In genomic region chr5:32387841-32388240, GRCh38 we compare ENCODE assay signal across 24 cellular contexts. TPM values are rescaled to one million over a fixed set of nuclear protein-coding genes. Genes with fewer than 3 reads are reported as not detected.
DNase-seq lines count a peak whose midpoint lies in the region; ATAC-seq and TF ChIP-seq lines count a peak whose summit lies in the region.
"Had no signal": no experiment of that assay in that cellular context is flagged by ENCODE, and none has a peak within 500 bp of the region (broad histone marks: within the 10 kb centered on the region; RNA-seq: fewer than 3 reads in every experiment).

No MANE protein-coding gene starts in this region.

- no peaks in the 10 kb centered on the region for H3K27me3 ChIP-seq in gastroesophageal sphincter
- H3K27me3 ChIP-seq: BE2C, gastrocnemius medialis, hepatocyte, tibial nerve had no signal

- POLR2A ChIA-PET in activated CD4-positive, alpha-beta memory T cell treated with anti-CD3 and anti-CD28 coated beads for 36 hours (lab: Charles Lee), result interaction anchor here (2.0 kb wide), 1 partner anchor 57 kb away, joined by 5 read pairs; the partner anchor contains the start of gene ZFR
- POLR2A ChIA-PET in activated CD4-positive, alpha-beta memory T cell treated with anti-CD3 and anti-CD28 coated beads, Interleukin-2, amount 10 ng/mL, durations not matched to agents 7 days and 5 days (lab: Charles Lee), result no interaction called here
- POLR2A ChIA-PET in activated CD8-positive, alpha-beta T cell treated with anti-CD3 and anti-CD28 coated beads, Interleukin-2, amount 10 ng/mL, durations not matched to agents 7 days and 5 days (lab: Charles Lee), result interaction anchor here (0.6 kb wide), 1 partner anchor 139 kb away, joined by 3 read pairs; no protein-coding TSS in a partner anchor

- DNase-seq in activated CD4-positive, alpha-beta memory T cell treated with anti-CD3 and anti-CD28 coated beads for 36 hours, result no peak
- DNase-seq in activated CD4-positive, alpha-beta memory T cell treated with anti-CD3 and anti-CD28 coated beads, Interleukin-2, amount 10 ng/mL, durations not matched to agents 7 days and 5 days, result no peak
- DNase-seq in SK-N-MC (ENCODE audit: low read depth, low spot score), result no peak
- peak; percentile 37 for DNase-seq in superior temporal gyrus (ENCODE audit: extremely low spot score)
- DNase-seq in activated CD8-positive, alpha-beta T cell treated with anti-CD3 and anti-CD28 coated beads, Interleukin-2, amount 10 ng/mL, durations not matched to agents 7 days and 5 days, result no peak
- no peak for DNase-seq in DMS53 treated with DMSO at 0.1 percent for 48 hours (lab: John Stamatoyannopoulos, UW; ENCODE audit: unreplicated experiment)
- no peak for DNase-seq in 8988T
- DNase-seq: activated CD4-positive, alpha-beta T cell treated with anti-CD3 and anti-CD28 coated beads, Interleukin-2, amount 50 U/mL, for 1 hour; BE2C; cortex of kidney; gastrocnemius medialis; left cardiac atrium; NCI-H1436 treated with DMSO at 0.1 percent for 48 hours; NCI-H446 treated with DMSO at 0.1 percent for 48 hours; occipital lobe; PC-9; stimulated activated naive CD8-positive, alpha-beta T cell treated with anti-CD3 and anti-CD28 coated beads, Interleukin-15, Interleukin-2, amounts not matched to agents 100 U/mL and 50 U/mL, for 24 hours had no signal

- H3K27ac ChIP-seq in SK-N-MC (peak overlapping the region; percentile 77), gastroesophageal sphincter (peak overlapping the region; percentile 5 to 59 (median 27))
- H3K27ac ChIP-seq: hepatocyte, PC-9 had no signal

- no peaks in the 10 kb centered on the region for H3K9me3 Mint-ChIP-seq in activated CD4-positive, alpha-beta memory T cell treated with anti-CD3 and anti-CD28 coated beads for 36 hours
- H3K9me3 Mint-ChIP-seq in activated CD4-positive, alpha-beta memory T cell treated with anti-CD3 and anti-CD28 coated beads, Interleukin-2, amount 10 ng/mL, durations not matched to agents 7 days and 5 days, result no peaks in the 10 kb centered on the region
- no peaks in the 10 kb centered on the region for H3K9me3 Mint-ChIP-seq in activated CD8-positive, alpha-beta T cell treated with anti-CD3 and anti-CD28 coated beads, Interleukin-2, amount 10 ng/mL, durations not matched to agents 7 days and 5 days (ENCODE audit: insufficient read depth)
- H3K9me3 Mint-ChIP-seq: activated naive CD4-positive, alpha-beta T cell treated with anti-CD3 and anti-CD28 coated beads, Interleukin-2, amount 50 U/mL, for 24 hours; memory B cell; WTC11 had no signal

- TF ChIP-seq POLR2A in gastroesophageal sphincter (IDR thresholded peaks at IDR 0.05), result no peak

- H3K4me3 ChIP-seq in SK-N-MC (peak overlapping the region; percentile 12; the same call in 1 of the 2 replicates), gastroesophageal sphincter (no peak overlapping the region)
- H3K4me3 ChIP-seq: gastrocnemius medialis, hepatocyte, PC-9, tibial nerve had no signal

- no peak for TF ChIP-seq EP300 in gastroesophageal sphincter (IDR thresholded peaks at IDR 0.05)

- H3K4me1 Mint-ChIP-seq in activated CD4-positive, alpha-beta memory T cell treated with anti-CD3 and anti-CD28 coated beads for 36 hours (ENCODE audit: low read depth), result peaks cover 17% of the 10 kb centered on the region
- H3K4me1 Mint-ChIP-seq in activated CD4-positive, alpha-beta memory T cell treated with anti-CD3 and anti-CD28 coated beads, Interleukin-2, amount 10 ng/mL, durations not matched to agents 7 days and 5 days, result peaks cover 10% of the 10 kb centered on the region
- no peaks in the 10 kb centered on the region for H3K4me1 Mint-ChIP-seq in activated CD8-positive, alpha-beta T cell treated with anti-CD3 and anti-CD28 coated beads, Interleukin-2, amount 10 ng/mL, durations not matched to agents 7 days and 5 days (ENCODE audit: low read depth)
- H3K4me1 Mint-ChIP-seq: memory B cell, WTC11 had no signal

- intact Hi-C loops in activated CD4-positive, alpha-beta memory T cell treated with anti-CD3 and anti-CD28 coated beads for 36 hours (cut with micrococcal nuclease), result loop anchor here (1.0 to 5.0 kb wide), 2 partner anchors 55 to 209 kb away; no protein-coding TSS in a partner anchor

- H3K36me3 Mint-ChIP-seq in activated CD4-positive, alpha-beta memory T cell treated with anti-CD3 and anti-CD28 coated beads for 36 hours, result peaks cover 55% of the 10 kb centered on the region
- peaks cover 63% of the 10 kb centered on the region for H3K36me3 Mint-ChIP-seq in activated CD4-positive, alpha-beta memory T cell treated with anti-CD3 and anti-CD28 coated beads, Interleukin-2, amount 10 ng/mL, durations not matched to agents 7 days and 5 days (ENCODE audit: low read depth)
- peaks cover 50% of the 10 kb centered on the region for H3K36me3 Mint-ChIP-seq in activated CD8-positive, alpha-beta T cell treated with anti-CD3 and anti-CD28 coated beads, Interleukin-2, amount 10 ng/mL, durations not matched to agents 7 days and 5 days (ENCODE audit: low read depth)

- TF ChIP-seq CTCF in gastroesophageal sphincter (IDR thresholded peaks at IDR 0.05), result no peak

- H3K4me3 Mint-ChIP-seq in activated CD4-positive, alpha-beta memory T cell treated with anti-CD3 and anti-CD28 coated beads for 36 hours, result no peak overlapping the region
- H3K4me3 Mint-ChIP-seq in activated CD4-positive, alpha-beta memory T cell treated with anti-CD3 and anti-CD28 coated beads, Interleukin-2, amount 10 ng/mL, durations not matched to agents 7 days and 5 days, result no peak overlapping the region
- no peak overlapping the region for H3K4me3 Mint-ChIP-seq in activated CD8-positive, alpha-beta T cell treated with anti-CD3 and anti-CD28 coated beads, Interleukin-2, amount 10 ng/mL, durations not matched to agents 7 days and 5 days
- H3K4me3 Mint-ChIP-seq: activated naive CD4-positive, alpha-beta T cell treated with anti-CD3 and anti-CD28 coated beads, Interleukin-2, amount 50 U/mL, for 24 hours; memory B cell; WTC11 had no signal

- peaks cover 0 to 32% (median 2%) of the 10 kb centered on the region in 3 donors for H3K4me1 ChIP-seq in gastroesophageal sphincter
- H3K4me1 ChIP-seq: BE2C, gastrocnemius medialis had no signal

- peak overlapping the region; percentile 2 for H3K9ac ChIP-seq in SK-N-MC (ENCODE audit: insufficient read length)

- H3K27me3 Mint-ChIP-seq in activated CD4-positive, alpha-beta memory T cell treated with anti-CD3 and anti-CD28 coated beads for 36 hours, result no peaks in the 10 kb centered on the region
- H3K27me3 Mint-ChIP-seq in activated CD4-positive, alpha-beta memory T cell treated with anti-CD3 and anti-CD28 coated beads, Interleukin-2, amount 10 ng/mL, durations not matched to agents 7 days and 5 days, result no peaks in the 10 kb centered on the region
- no peaks in the 10 kb centered on the region for H3K27me3 Mint-ChIP-seq in activated CD8-positive, alpha-beta T cell treated with anti-CD3 and anti-CD28 coated beads, Interleukin-2, amount 10 ng/mL, durations not matched to agents 7 days and 5 days (ENCODE audit: low read depth)
- H3K27me3 Mint-ChIP-seq: activated naive CD4-positive, alpha-beta T cell treated with anti-CD3 and anti-CD28 coated beads, Interleukin-2, amount 50 U/mL, for 24 hours; memory B cell had no signal

- H3K9me3 ChIP-seq in SK-N-MC (ENCODE audit: low read depth, low read length), result no peaks in the 10 kb centered on the region
- no peaks in the 10 kb centered on the region for H3K9me3 ChIP-seq in gastroesophageal sphincter
- H3K9me3 ChIP-seq: BE2C, gastrocnemius medialis, tibial nerve had no signal

- H3K27ac Mint-ChIP-seq in activated CD4-positive, alpha-beta memory T cell treated with anti-CD3 and anti-CD28 coated beads for 36 hours, result peak overlapping the region; percentile 81
- H3K27ac Mint-ChIP-seq in activated CD4-positive, alpha-beta memory T cell treated with anti-CD3 and anti-CD28 coated beads, Interleukin-2, amount 10 ng/mL, durations not matched to agents 7 days and 5 days, result no peak overlapping the region
- H3K27ac Mint-ChIP-seq in activated CD8-positive, alpha-beta T cell treated with anti-CD3 and anti-CD28 coated beads, Interleukin-2, amount 10 ng/mL, durations not matched to agents 7 days and 5 days, result no peak overlapping the region
- H3K27ac Mint-ChIP-seq: activated naive CD4-positive, alpha-beta T cell treated with anti-CD3 and anti-CD28 coated beads, Interleukin-2, amount 50 U/mL, for 24 hours; memory B cell; WTC11 had no signal

- CTCF ChIA-PET in activated CD4-positive, alpha-beta memory T cell treated with anti-CD3 and anti-CD28 coated beads for 36 hours (lab: Charles Lee), result interaction anchor here (1.0 to 1.5 kb wide), 6 partner anchors 9 to 206 kb away, joined by 3 to 7 read pairs (median 3); no protein-coding TSS in a partner anchor
- CTCF ChIA-PET in activated CD4-positive, alpha-beta memory T cell treated with anti-CD3 and anti-CD28 coated beads, Interleukin-2, amount 10 ng/mL, durations not matched to agents 7 days and 5 days (lab: Charles Lee), result interaction anchor here (0.8 to 2.0 kb wide), 7 partner anchors 9 to 225 kb away, joined by 3 to 8 read pairs (median 3); no protein-coding TSS in a partner anchor
- CTCF ChIA-PET in activated CD8-positive, alpha-beta T cell treated with anti-CD3 and anti-CD28 coated beads, Interleukin-2, amount 10 ng/mL, durations not matched to agents 7 days and 5 days (lab: Charles Lee), result interaction anchor here (1.2 to 1.4 kb wide), 2 partner anchors 10 to 156 kb away, joined by 3 to 4 read pairs; no protein-coding TSS in a partner anchor

- ATAC-seq in gastroesophageal sphincter, result no peak
- no peak for ATAC-seq in activated CD8-positive, alpha-beta T cell treated with anti-CD3 and anti-CD28 coated beads, Interleukin-2, amount 10 ng/mL, durations not matched to agents 7 days and 5 days
- ATAC-seq: gastrocnemius medialis; Right ventricle myocardium inferior; stimulated activated naive CD8-positive, alpha-beta T cell treated with anti-CD3 and anti-CD28 coated beads, Interleukin-15, Interleukin-2, amounts not matched to agents 100 U/mL and 50 U/mL, for 24 hours; WTC11 had no signal

- H3K36me3 ChIP-seq in SK-N-MC (ENCODE audit: insufficient read depth, low read length) (peaks cover 88% of the 10 kb centered on the region), gastroesophageal sphincter (peaks cover 10 to 83% of the 10 kb centered on the region in 2 donors)

RNA-seq across cellular contexts. Expression of gene ZFR, which starts 56.7 kb away (rescaled TPM):
- total RNA-seq in activated CD4-positive, alpha-beta memory T cell treated with anti-CD3 and anti-CD28 coated beads for 36 hours, result 10 to 100 TPM; 58.1 to 61.1 TPM
- total RNA-seq in activated CD4-positive, alpha-beta memory T cell treated with anti-CD3 and anti-CD28 coated beads, Interleukin-2, amount 10 ng/mL, durations not matched to agents 7 days and 5 days, result 10 to 100 TPM; 44.8 to 45.1 TPM
- 100 to 1,000 TPM in 2 of 4 donors, 10 to 100 TPM in 2; 92.9 to 108 (median 100) TPM for total RNA-seq in gastroesophageal sphincter
- total RNA-seq in activated CD8-positive, alpha-beta T cell treated with anti-CD3 and anti-CD28 coated beads, Interleukin-2, amount 10 ng/mL, durations not matched to agents 7 days and 5 days, result 10 to 100 TPM; 46.3 to 48.7 TPM
